In the genomic region with DNA sequence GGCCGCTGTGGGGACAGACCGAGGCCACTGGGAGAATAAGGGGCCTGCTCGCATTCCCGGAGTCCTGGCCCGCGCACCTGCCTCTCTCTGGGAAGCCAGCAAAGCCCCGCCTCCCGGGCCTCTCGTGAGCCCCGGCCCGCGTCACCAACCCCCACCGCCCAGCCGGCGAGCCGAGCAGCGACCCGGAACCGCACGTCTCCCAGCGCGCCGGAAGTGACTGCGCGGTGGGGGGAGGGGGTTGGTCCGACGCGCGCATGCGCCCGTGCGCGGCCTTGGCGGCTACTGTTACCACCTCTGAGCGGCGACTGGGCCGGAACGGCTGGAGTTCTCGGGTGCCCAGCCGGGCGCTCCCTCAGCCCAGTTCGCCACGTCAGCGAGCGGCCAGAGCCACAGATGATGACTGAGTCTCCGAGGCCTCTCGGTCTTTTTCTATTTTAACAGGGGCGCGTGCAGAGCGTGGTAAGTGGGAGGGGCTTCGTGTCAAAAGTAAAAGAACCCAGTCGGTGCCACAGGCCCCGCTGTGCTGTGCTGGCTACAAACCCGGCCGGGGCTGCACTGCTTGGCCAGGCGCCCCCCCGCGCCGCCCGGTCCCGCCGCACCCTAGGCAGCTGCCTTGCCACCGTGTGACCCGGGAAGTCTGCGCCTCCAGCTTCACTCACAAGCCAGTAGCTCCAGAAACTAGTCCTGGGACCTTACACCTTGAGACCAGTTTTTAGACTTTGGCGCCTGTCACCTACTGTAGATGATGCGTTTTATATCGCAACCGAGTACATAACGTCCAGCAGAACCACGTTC, we compare ENCODE assay signal across 1 cellular context.
A peak's percentile ranks its signal among the peaks of the same experiment; 100 is the strongest.
TF ChIP-seq lines count a peak whose summit lies in the region.

A gene with protein sequence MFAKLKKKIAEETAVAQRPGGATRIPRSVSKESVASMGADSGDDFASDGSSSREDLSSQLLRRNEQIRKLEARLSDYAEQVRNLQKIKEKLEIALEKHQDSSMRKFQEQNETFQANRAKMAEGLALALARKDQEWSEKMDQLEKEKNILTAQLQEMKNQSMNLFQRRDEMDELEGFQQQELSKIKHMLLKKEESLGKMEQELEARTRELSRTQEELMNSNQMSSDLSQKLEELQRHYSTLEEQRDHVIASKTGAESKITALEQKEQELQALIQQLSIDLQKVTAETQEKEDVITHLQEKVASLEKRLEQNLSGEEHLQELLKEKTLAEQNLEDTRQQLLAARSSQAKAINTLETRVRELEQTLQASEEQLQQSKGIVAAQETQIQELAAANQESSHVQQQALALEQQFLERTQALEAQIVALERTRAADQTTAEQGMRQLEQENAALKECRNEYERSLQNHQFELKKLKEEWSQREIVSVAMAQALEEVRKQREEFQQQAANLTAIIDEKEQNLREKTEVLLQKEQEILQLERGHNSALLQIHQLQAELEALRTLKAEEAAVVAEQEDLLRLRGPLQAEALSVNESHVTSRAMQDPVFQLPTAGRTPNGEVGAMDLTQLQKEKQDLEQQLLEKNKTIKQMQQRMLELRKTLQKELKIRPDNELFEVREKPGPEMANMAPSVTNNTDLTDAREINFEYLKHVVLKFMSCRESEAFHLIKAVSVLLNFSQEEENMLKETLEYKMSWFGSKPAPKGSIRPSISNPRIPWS (minus strand): TSS at position 190 of the 795 bp plus-strand sequence. CDS start 2,372 bp downstream, outside the sequence.

TF ChIP-seq in neural cell, 6 proteins besides CTCF, POLR2A, EP300 and RAD21 (continued from another document):
- TF ChIP-seq, protein P1, sequence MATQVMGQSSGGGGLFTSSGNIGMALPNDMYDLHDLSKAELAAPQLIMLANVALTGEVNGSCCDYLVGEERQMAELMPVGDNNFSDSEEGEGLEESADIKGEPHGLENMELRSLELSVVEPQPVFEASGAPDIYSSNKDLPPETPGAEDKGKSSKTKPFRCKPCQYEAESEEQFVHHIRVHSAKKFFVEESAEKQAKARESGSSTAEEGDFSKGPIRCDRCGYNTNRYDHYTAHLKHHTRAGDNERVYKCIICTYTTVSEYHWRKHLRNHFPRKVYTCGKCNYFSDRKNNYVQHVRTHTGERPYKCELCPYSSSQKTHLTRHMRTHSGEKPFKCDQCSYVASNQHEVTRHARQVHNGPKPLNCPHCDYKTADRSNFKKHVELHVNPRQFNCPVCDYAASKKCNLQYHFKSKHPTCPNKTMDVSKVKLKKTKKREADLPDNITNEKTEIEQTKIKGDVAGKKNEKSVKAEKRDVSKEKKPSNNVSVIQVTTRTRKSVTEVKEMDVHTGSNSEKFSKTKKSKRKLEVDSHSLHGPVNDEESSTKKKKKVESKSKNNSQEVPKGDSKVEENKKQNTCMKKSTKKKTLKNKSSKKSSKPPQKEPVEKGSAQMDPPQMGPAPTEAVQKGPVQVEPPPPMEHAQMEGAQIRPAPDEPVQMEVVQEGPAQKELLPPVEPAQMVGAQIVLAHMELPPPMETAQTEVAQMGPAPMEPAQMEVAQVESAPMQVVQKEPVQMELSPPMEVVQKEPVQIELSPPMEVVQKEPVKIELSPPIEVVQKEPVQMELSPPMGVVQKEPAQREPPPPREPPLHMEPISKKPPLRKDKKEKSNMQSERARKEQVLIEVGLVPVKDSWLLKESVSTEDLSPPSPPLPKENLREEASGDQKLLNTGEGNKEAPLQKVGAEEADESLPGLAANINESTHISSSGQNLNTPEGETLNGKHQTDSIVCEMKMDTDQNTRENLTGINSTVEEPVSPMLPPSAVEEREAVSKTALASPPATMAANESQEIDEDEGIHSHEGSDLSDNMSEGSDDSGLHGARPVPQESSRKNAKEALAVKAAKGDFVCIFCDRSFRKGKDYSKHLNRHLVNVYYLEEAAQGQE (IDR thresholded peaks at IDR 0.05; ENCODE audit: borderline replicate concordance) = peak; percentile 73
- TF ChIP-seq POLR2AphosphoS5 (IDR thresholded peaks at IDR 0.05) = peak; percentile 99
TF ChIP-seq in neural cell: peak in this region for 5.
